ENCODE assay signal across 8 cellular contexts in the genomic region with DNA sequence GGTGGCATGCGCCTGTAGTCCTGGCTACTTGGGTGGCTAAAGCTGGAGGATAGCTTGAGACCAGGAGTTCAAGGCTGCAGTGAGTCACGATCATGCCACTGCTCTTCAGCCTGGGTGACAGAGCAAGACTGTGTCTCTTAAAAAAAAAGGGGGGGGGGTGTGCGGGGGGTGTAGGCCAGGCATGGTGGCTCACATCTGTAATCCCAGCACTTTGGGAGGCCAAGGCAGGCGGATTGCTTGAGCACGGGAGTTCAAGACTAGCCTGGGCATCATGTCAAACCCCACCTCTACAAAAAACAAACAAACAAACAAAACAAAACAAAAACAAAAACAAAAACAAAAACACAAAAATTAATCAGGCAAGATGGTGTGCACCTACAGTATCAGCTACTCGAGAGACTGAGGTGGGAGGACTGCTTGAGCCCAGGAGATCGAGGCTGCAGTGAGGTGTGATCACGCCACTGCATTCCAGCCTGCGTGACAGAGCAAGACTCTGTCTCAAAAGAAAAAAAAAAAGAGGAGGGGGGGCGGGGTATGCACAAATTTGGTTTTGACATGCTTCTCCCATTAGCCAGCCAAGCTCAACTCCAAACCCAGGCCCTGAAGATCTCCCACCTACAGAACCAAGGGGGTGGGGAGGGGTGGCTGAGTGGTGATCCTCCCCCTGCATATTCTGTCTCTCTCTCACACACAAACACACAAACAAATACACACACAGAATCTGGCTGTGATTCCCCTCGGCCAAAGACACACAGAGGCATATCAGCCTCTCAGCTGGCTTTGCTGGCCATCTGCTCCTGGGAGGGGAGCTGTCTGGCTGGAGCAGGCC. TPM values are rescaled to one million over a fixed set of nuclear protein-coding genes. Genes with fewer than 3 reads are reported as not detected.
DNase-seq lines count a peak whose midpoint lies in the region; TF ChIP-seq lines count a peak whose summit lies in the region.
"Had no signal": no experiment of that assay in that cellular context is flagged by ENCODE, and none has a peak within 500 bp of the region (broad histone marks: within the 10 kb centered on the region; RNA-seq: fewer than 3 reads in every experiment).

No MANE protein-coding gene starts in this region.

- H3K9me3 ChIP-seq in SK-N-MC (ENCODE audit: low read depth, low read length) (no peaks in the 10 kb centered on the region), right atrium auricular region (no peaks in the 10 kb centered on the region), skeletal muscle tissue (ENCODE audit: control insufficient read depth in 3 of 3, low read length in 3 of 3) (no peaks in the 10 kb centered on the region), mammary epithelial cell (replicated peaks; ENCODE audit: insufficient read depth, low read length) (no peaks in the 10 kb centered on the region)

- no peaks in the 10 kb centered on the region for H4K20me1 ChIP-seq in mammary epithelial cell (ENCODE audit: insufficient read depth, low read length)

- H3K4me1 ChIP-seq in right atrium auricular region, result peaks cover 0 to 25% of the 10 kb centered on the region in 2 donors
- peaks cover 10 to 17% (median 15%) of the 10 kb centered on the region in 3 donors for H3K4me1 ChIP-seq in skeletal muscle tissue (ENCODE audit: control insufficient read depth in 3 of 3, insufficient read depth in 3 of 3, low read length in 3 of 3)
- H3K4me1 ChIP-seq in mammary epithelial cell (ENCODE audit: insufficient read depth, low read length), result peaks cover 7% of the 10 kb centered on the region

- H3K4me3 ChIP-seq in H7 (ENCODE audit: insufficient read depth, low read depth, low read length), result no peak overlapping the region
- H3K4me3 ChIP-seq in SK-N-MC, result no peak overlapping the region
- no peak overlapping the region for H3K4me3 ChIP-seq in right atrium auricular region
- no peak overlapping the region for H3K4me3 ChIP-seq in skeletal muscle tissue (ENCODE audit: low read length in 3 of 3)
- no peak overlapping the region for H3K4me3 ChIP-seq in mammary epithelial cell (replicated peaks in 1 of 3; ENCODE audit: insufficient read depth in 1 of 3, low read depth in 2 of 3, low read length in 3 of 3)

- H3K4me2 ChIP-seq in mammary epithelial cell (ENCODE audit: insufficient read depth, low read depth, low read length), result no peak overlapping the region

- in situ Hi-C loops in mammary epithelial cell (cut with MboI; ENCODE audit: low sequenced_read_pairs in 2 of 2), result no loop called here

- WGBS in mammary epithelial cell (ENCODE audit: low coverage, missing lambda C conversion rate), result 64% methylated on average over 10 of the region's 11 CpGs

- no peak overlapping the region for H2AFZ ChIP-seq in mammary epithelial cell (ENCODE audit: low read depth, low read length)

- no TSS peak for BruUV-seq in mammary epithelial cell (replicated peaks; lab: Mats Ljungman, UMichigan)

- H3K9ac ChIP-seq in SK-N-MC (ENCODE audit: insufficient read length) (no peak overlapping the region), skeletal muscle tissue (ENCODE audit: low read depth in 1 of 3, low read length in 3 of 3) (peak overlapping the region in 1 of 3 donors; percentile 23), mammary epithelial cell (ENCODE audit: insufficient read depth, low read length) (no peak overlapping the region)

- H3K27ac ChIP-seq in SK-N-MC (peak overlapping the region; percentile 81; the same call in 1 of the 2 replicates), right atrium auricular region (peak overlapping the region; percentile 28 to 67), skeletal muscle tissue (ENCODE audit: low read depth, low read length) (peak overlapping the region; percentile 73), mammary epithelial cell (ENCODE audit: insufficient read depth, low read depth, low read length) (no peak overlapping the region)

- H3K27me3 ChIP-seq in H7 (ENCODE audit: control insufficient read depth, insufficient read depth, low read length) (no peaks in the 10 kb centered on the region), right atrium auricular region (no peaks in the 10 kb centered on the region), skeletal muscle tissue (ENCODE audit: control insufficient read depth in 3 of 3, insufficient read depth in 3 of 3, low read length in 3 of 3) (no peaks in the 10 kb centered on the region), mammary epithelial cell (ENCODE audit: insufficient read depth, low read length) (no peaks in the 10 kb centered on the region)

- dilution Hi-C loops in mammary epithelial cell (cut with HindIII; ENCODE audit: low sequenced_read_pairs), result no loop called here

- intact Hi-C loops in mammary epithelial cell (cut with micrococcal nuclease), result no loop called here

- H3K36me3 ChIP-seq in H7 (replicated peaks; ENCODE audit: control insufficient read depth, insufficient read depth, low read length), result no peaks in the 10 kb centered on the region
- no peaks in the 10 kb centered on the region for H3K36me3 ChIP-seq in SK-N-MC (ENCODE audit: insufficient read depth, low read length)
- no peaks in the 10 kb centered on the region for H3K36me3 ChIP-seq in right atrium auricular region
- H3K36me3 ChIP-seq in skeletal muscle tissue (ENCODE audit: control insufficient read depth in 3 of 3, insufficient read depth in 3 of 3, low read length in 3 of 3), result no peaks in the 10 kb centered on the region
- H3K36me3 ChIP-seq in mammary epithelial cell (ENCODE audit: insufficient read depth, low read length), result no peaks in the 10 kb centered on the region

- H3K79me2 ChIP-seq in mammary epithelial cell (ENCODE audit: insufficient read depth, low read length), result no peaks in the 10 kb centered on the region

- DNase-seq in H7 (peak; percentile 33), SK-N-MC (ENCODE audit: low read depth, low spot score) (no peak), right atrium auricular region (ENCODE audit: low spot score) (no peak), mammary epithelial cell (no peak), NCI-H146 (lab: John Stamatoyannopoulos, UW) (no peak), A172 (ENCODE audit: low spot score) (no peak)
- DNase-seq: NCI-H1694 treated with DMSO at 0.1 percent for 48 hours had no signal

- CTCF ChIA-PET in mammary epithelial cell (lab: Charles Lee; ENCODE audit: low non-redundant PET), result no interaction called here

- TF ChIP-seq CTCF in right atrium auricular region (IDR thresholded peaks at IDR 0.05), result no peak
- no peak for TF ChIP-seq CTCF in mammary epithelial cell (conservative IDR thresholded peaks at IDR 0.05 in 1 of 2, IDR thresholded peaks at IDR 0.05 in 1 of 2; ENCODE audit: extremely low read depth in 1 of 2, insufficient read depth in 1 of 2, low read depth in 1 of 2, low read length in 2 of 2)

RNA-seq across cellular contexts. Expression of a gene that starts 3.1 kb away (rescaled TPM):
- 0.55 and 0.81 TPM in 2 replicates for total RNA-seq in H7 (2014; rRNA removed; shearing (Covaris generic))
- total RNA-seq in right atrium auricular region, result 1 to 10 TPM; 1.3 to 4.6 TPM
- 2.1 TPM for total RNA-seq in skeletal muscle tissue
- total RNA-seq in mammary epithelial cell, result 10 to 100 TPM in 1 of 2 donors, 1 to 10 TPM in 1; 1.8 to 10.9 TPM
- polyA plus RNA-seq in mammary epithelial cell, result 38.1 TPM
- 25.8 TPM for polyA minus RNA-seq in mammary epithelial cell
- not detected in 2 replicates for total RNA-seq in A172 (2014; rRNA removed; shearing (Covaris generic))

RNA-seq across cellular contexts. Expression of a gene that starts 59.5 kb away (rescaled TPM):
- total RNA-seq in H7 (2014; rRNA removed; shearing (Covaris generic)), result 115 and 117 TPM in 2 replicates
- total RNA-seq in right atrium auricular region (10 to 100 TPM; 45.8 to 55.3 TPM), skeletal muscle tissue (27.1 TPM), mammary epithelial cell (10 to 100 TPM; 36.0 to 68.9 TPM)
- polyA plus RNA-seq in mammary epithelial cell, result 55.0 TPM
- polyA minus RNA-seq in mammary epithelial cell, result 24.7 TPM
- total RNA-seq in A172 (2014; rRNA removed; shearing (Covaris generic)), result 117 and 123 TPM in 2 replicates
